8 cellular contexts compared by ENCODE assay signal in genomic region chr17:7883781-7884386, GRCh38. TPM values are rescaled to one million over a fixed set of nuclear protein-coding genes. Genes with fewer than 3 reads are reported as not detected.
DNase-seq lines count a peak whose midpoint lies in the region; ATAC-seq and TF ChIP-seq lines count a peak whose summit lies in the region.

No MANE protein-coding gene starts in this region.

- CTCF ChIA-PET in activated CD8-positive, alpha-beta memory T cell treated with anti-CD3 and anti-CD28 coated beads, Interleukin-2, amount 10 ng/mL, durations not matched to agents 7 days and 5 days (lab: Charles Lee): interaction anchor here (0.5 to 2.2 kb wide), 5 partner anchors 15 to 236 kb away, joined by 3 to 6 read pairs (median 4); no protein-coding TSS in a partner anchor
- CTCF ChIA-PET in MCF 10A (lab: Yijun Ruan, JAX): interaction anchor here (0.6 to 1.5 kb wide), 2 partner anchors 10 to 143 kb away, joined by 3 read pairs; no protein-coding TSS in a partner anchor

- no peak for DNase-seq in activated CD8-positive, alpha-beta memory T cell treated with anti-CD3 and anti-CD28 coated beads, Interleukin-2, amount 10 ng/mL, durations not matched to agents 7 days and 5 days
- no peak for DNase-seq in activated CD8-positive, alpha-beta memory T cell treated with anti-CD3 and anti-CD28 coated beads for 24 hours
- DNase-seq in SHP77 (lab: John Stamatoyannopoulos, UW) (peak; percentile 34 to 55), MCF 10A (ENCODE audit: unreplicated experiment) (no peak), myocyte (ENCODE audit: low read depth) (peak; percentile 32), 8988T (no peak)

- no peaks in the 10 kb centered on the region for H3K27me3 Mint-ChIP-seq in activated CD8-positive, alpha-beta memory T cell treated with anti-CD3 and anti-CD28 coated beads, Interleukin-2, amount 10 ng/mL, durations not matched to agents 7 days and 5 days
- no peaks in the 10 kb centered on the region for H3K27me3 Mint-ChIP-seq in MCF 10A (ENCODE audit: insufficient read depth, unreplicated experiment)

- H3K9me3 Mint-ChIP-seq in activated CD8-positive, alpha-beta memory T cell treated with anti-CD3 and anti-CD28 coated beads, Interleukin-2, amount 10 ng/mL, durations not matched to agents 7 days and 5 days (ENCODE audit: low read depth): no peaks in the 10 kb centered on the region
- no peaks in the 10 kb centered on the region for H3K9me3 Mint-ChIP-seq in MCF 10A (ENCODE audit: unreplicated experiment)

- peaks cover 3% of the 10 kb centered on the region for H3K4me1 Mint-ChIP-seq in activated CD8-positive, alpha-beta memory T cell treated with anti-CD3 and anti-CD28 coated beads, Interleukin-2, amount 10 ng/mL, durations not matched to agents 7 days and 5 days
- no peaks in the 10 kb centered on the region for H3K4me1 Mint-ChIP-seq in MCF 10A (ENCODE audit: insufficient read depth, unreplicated experiment)

- H3K36me3 Mint-ChIP-seq in activated CD8-positive, alpha-beta memory T cell treated with anti-CD3 and anti-CD28 coated beads, Interleukin-2, amount 10 ng/mL, durations not matched to agents 7 days and 5 days: peaks cover 1% of the 10 kb centered on the region
- H3K36me3 Mint-ChIP-seq in MCF 10A (ENCODE audit: insufficient read depth, unreplicated experiment): no peaks in the 10 kb centered on the region

- BruUV-seq in MCF 10A (replicated peaks; lab: Mats Ljungman, UMichigan): no TSS peak

- intact Hi-C loops in MCF 10A (cut with micrococcal nuclease): no loop called here

- POLR2A ChIA-PET in MCF 10A (lab: Yijun Ruan, JAX): interaction anchor here (0.6 to 2.5 kb wide), 11 partner anchors 9 to 848 kb away, joined by 3 to 23 read pairs (median 5); partner anchors contain the start of genes CNTROB, NAA38 and SLC16A13

- no peak for ATAC-seq in activated CD8-positive, alpha-beta memory T cell treated with anti-CD3 and anti-CD28 coated beads, Interleukin-2, amount 10 ng/mL, durations not matched to agents 7 days and 5 days
- no peak for ATAC-seq in HG03565 (IDR thresholded peaks at IDR 0.05; ENCODE audit: unreplicated experiment)
- no peak for ATAC-seq in HG02938 (IDR thresholded peaks at IDR 0.05; ENCODE audit: unreplicated experiment)

- peak overlapping the region; percentile 72 for H3K27ac Mint-ChIP-seq in activated CD8-positive, alpha-beta memory T cell treated with anti-CD3 and anti-CD28 coated beads, Interleukin-2, amount 10 ng/mL, durations not matched to agents 7 days and 5 days
- peak overlapping the region; percentile 46 for H3K27ac Mint-ChIP-seq in MCF 10A (ENCODE audit: low read depth, unreplicated experiment)

- H3K4me3 Mint-ChIP-seq in activated CD8-positive, alpha-beta memory T cell treated with anti-CD3 and anti-CD28 coated beads, Interleukin-2, amount 10 ng/mL, durations not matched to agents 7 days and 5 days: peak overlapping the region; percentile 62
- no peak overlapping the region for H3K4me3 Mint-ChIP-seq in MCF 10A (ENCODE audit: unreplicated experiment)

- no peak for TF ChIP-seq CTCF in MCF 10A (IDR thresholded peaks at IDR 0.05; ENCODE audit: unreplicated experiment)

RNA-seq across cellular contexts. Expression of gene CHD3, which starts 4.7 kb away (rescaled TPM):
- total RNA-seq in activated CD8-positive, alpha-beta memory T cell treated with anti-CD3 and anti-CD28 coated beads, Interleukin-2, amount 10 ng/mL, durations not matched to agents 7 days and 5 days: 100 to 1,000 TPM; 139 to 147 TPM
- total RNA-seq in MCF 10A (2022) (78.5 and 87.1 TPM in 2 replicates), myocyte (104 and 140 TPM in 2 replicates)
- 128 TPM for polyA plus RNA-seq in myocyte (2012)

RNA-seq across cellular contexts. Expression of gene CYB5D1, which starts 26.1 kb away (rescaled TPM):
- 1 to 10 TPM; 6.4 to 8.2 TPM for total RNA-seq in activated CD8-positive, alpha-beta memory T cell treated with anti-CD3 and anti-CD28 coated beads, Interleukin-2, amount 10 ng/mL, durations not matched to agents 7 days and 5 days
- total RNA-seq in MCF 10A (2022) (23.1 and 23.2 TPM in 2 replicates), myocyte (4.0 and 4.3 TPM in 2 replicates)
- 8.8 TPM for polyA plus RNA-seq in myocyte (2012)

RNA-seq across cellular contexts. Expression of gene NAA38, which starts 26.5 kb away (rescaled TPM):
- total RNA-seq in activated CD8-positive, alpha-beta memory T cell treated with anti-CD3 and anti-CD28 coated beads, Interleukin-2, amount 10 ng/mL, durations not matched to agents 7 days and 5 days: 10 to 100 TPM; 86.0 to 95.8 TPM
- total RNA-seq in MCF 10A (2022) (70.2 and 83.4 TPM in 2 replicates), myocyte (37.7 and 54.8 TPM in 2 replicates)
- polyA plus RNA-seq in myocyte (2012): 155 TPM

RNA-seq across cellular contexts. Expression of gene TMEM88, which starts 29.0 kb away (rescaled TPM):
- 1 to 10 TPM in 1 of 2 experiments, under 1 TPM in 1; 0.84 to 1.2 TPM for total RNA-seq in activated CD8-positive, alpha-beta memory T cell treated with anti-CD3 and anti-CD28 coated beads, Interleukin-2, amount 10 ng/mL, durations not matched to agents 7 days and 5 days
- total RNA-seq in MCF 10A (2022): 3.5 and 4.4 TPM in 2 replicates
- 0.72 and 1.8 TPM in 2 replicates for total RNA-seq in myocyte
- polyA plus RNA-seq in myocyte (2012): 1.3 TPM

RNA-seq across cellular contexts. Expression of gene RNF227, which starts 32.2 kb away (rescaled TPM):
- 1 to 10 TPM; 2.8 to 3.9 TPM for total RNA-seq in activated CD8-positive, alpha-beta memory T cell treated with anti-CD3 and anti-CD28 coated beads, Interleukin-2, amount 10 ng/mL, durations not matched to agents 7 days and 5 days
- total RNA-seq in MCF 10A (2022) (5.6 and 7.4 TPM in 2 replicates), myocyte (5.9 and 6.7 TPM in 2 replicates)
- 12.2 TPM for polyA plus RNA-seq in myocyte (2012)

Comparison
In these comparisons a context has a peak if more than half of its experiments do, and no peak if none do; other contexts are left out.
1. DNase-seq: peak in SHP77 (2 of 2) and myocyte (single experiment); none in activated CD8-positive, alpha-beta memory T cell treated with anti-CD3 and anti-CD28 coated beads, Interleukin-2, amount 10 ng/mL, durations not matched to agents 7 days and 5 days (single experiment), activated CD8-positive, alpha-beta memory T cell treated with anti-CD3 and anti-CD28 coated beads for 24 hours (single experiment), MCF 10A (single experiment) and 8988T (single experiment).